Comparison of ENCODE assay signal across 12 cellular contexts in the genomic region with DNA sequence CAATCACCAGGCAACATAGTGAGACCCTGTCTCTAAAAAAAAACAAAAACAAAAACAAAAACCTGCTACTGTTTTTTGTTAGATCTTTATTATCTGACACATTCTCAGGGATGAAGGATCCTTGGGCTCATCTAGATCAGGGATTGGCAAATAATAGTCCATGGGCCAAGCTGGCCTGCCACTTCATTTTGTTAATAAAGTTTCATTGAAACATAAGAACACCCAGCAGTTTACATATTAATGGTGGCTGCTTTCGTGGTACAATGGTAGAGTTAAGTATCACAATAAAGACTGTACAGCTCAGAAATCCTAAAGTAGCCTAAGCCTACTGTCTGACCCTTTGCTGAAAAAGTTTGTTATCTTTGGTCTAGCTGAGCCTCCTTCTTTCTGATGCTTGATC. TPM values are rescaled to one million over a fixed set of nuclear protein-coding genes. Genes with fewer than 3 reads are reported as not detected.
DNase-seq lines count a peak whose midpoint lies in the region; ATAC-seq and TF ChIP-seq lines count a peak whose summit lies in the region.
"Had no signal": no experiment of that assay in that cellular context is flagged by ENCODE, and none has a peak within 500 bp of the region (broad histone marks: within the 10 kb centered on the region; RNA-seq: fewer than 3 reads in every experiment).

No MANE protein-coding gene starts in this region.

- CTCF ChIA-PET in AG04450 (lab: Charles Lee), result interaction anchor here (1.0 to 3.8 kb wide), 3 partner anchors 9 to 121 kb away, joined by 3 to 21 read pairs (median 4); no protein-coding TSS in a partner anchor

- intact Hi-C loops in ovary (cut with DNase I), result no loop called here
- intact Hi-C loops in spleen (cut with DNase I; ENCODE audit: low total_unique reads), result no loop called here

- DNase-seq in AG04450 (ENCODE audit: low read depth, low spot score), result no peak
- no peak for DNase-seq in epithelial cell of proximal tubule (ENCODE audit: low read depth)
- no peak for DNase-seq in ovary
- no peak for DNase-seq in NCI-H510A treated with DMSO at 0.1 percent for 48 hours (lab: John Stamatoyannopoulos, UW)
- DNase-seq in NCI-H1436 treated with DMSO at 0.1 percent for 48 hours (lab: John Stamatoyannopoulos, UW), result no peak
- no peak for DNase-seq in inferior parietal cortex (ENCODE audit: extremely low spot score)
- DNase-seq in spleen, result no peak
- DNase-seq: activated B cell treated with CpG ODN at 0.5 μM for 24 hours, GDM1, Right ventricle myocardium superior had no signal

- TF ChIP-seq POLR2A in ovary (IDR thresholded peaks at IDR 0.05), result no peak
- no peak for TF ChIP-seq POLR2A in spleen (IDR thresholded peaks at IDR 0.05)

- no peaks in the 10 kb centered on the region for H3K27me3 ChIP-seq in AG04450 (ENCODE audit: control insufficient read depth, insufficient read depth, low read length)
- no peaks in the 10 kb centered on the region for H3K27me3 ChIP-seq in ovary
- H3K27me3 ChIP-seq in spleen (replicated peaks in 1 of 7), result no peaks in the 10 kb centered on the region

- 78 to 84% (median 79%) methylated on average over 1 of the region's 1 CpG for WGBS in ovary, 3 donors
- 91 to 100% (median 96%) methylated on average over 1 of the region's 1 CpG for WGBS in spleen, 5 donors

- POLR2A ChIA-PET in AG04450 (lab: Yijun Ruan, JAX), result interaction anchor here (1.1 to 1.5 kb wide), 3 partner anchors 10 to 69 kb away, joined by 3 to 11 read pairs (median 6); no protein-coding TSS in a partner anchor

- TF ChIP-seq CTCF in AG04450 (IDR thresholded peaks at IDR 0.05; ENCODE audit: low read depth, low read length), result no peak
- no peak for TF ChIP-seq CTCF in epithelial cell of proximal tubule (conservative IDR thresholded peaks at IDR 0.05; ENCODE audit: low read depth, low read length)
- TF ChIP-seq CTCF in ovary (IDR thresholded peaks at IDR 0.05), result no peak
- no peak for TF ChIP-seq CTCF in spleen (IDR thresholded peaks at IDR 0.05 in 8 of 11, conservative IDR thresholded peaks at IDR 0.05 in 3 of 11)

- ATAC-seq in SK-N-SH treated with all-trans-retinoic acid at 6 μM for 48 hours, result peak; percentile 5; the same call in 2 of the 3 replicates

- H3K4me1 ChIP-seq in ovary (ENCODE audit: insufficient read depth), result peaks cover 5% of the 10 kb centered on the region
- H3K4me1 ChIP-seq in spleen, result no peaks in the 10 kb centered on the region

- H3K36me3 ChIP-seq in ovary (no peaks in the 10 kb centered on the region), spleen (peaks cover 0 to 90% (median 18%) of the 10 kb centered on the region in 6 donors)

- H3K9me3 ChIP-seq in AG04450 (ENCODE audit: control insufficient read depth, insufficient read depth, low read length) (no peaks in the 10 kb centered on the region), ovary (no peaks in the 10 kb centered on the region), spleen (no peaks in the 10 kb centered on the region)

- TF ChIP-seq EP300 in ovary (IDR thresholded peaks at IDR 0.05), result no peak

- peak overlapping the region; percentile 20 for H3K4me3 ChIP-seq in AG04450 (ENCODE audit: low read depth, low read length)
- peak overlapping the region; percentile 25 for H3K4me3 ChIP-seq in epithelial cell of proximal tubule (ENCODE audit: low read depth, low read length)
- H3K4me3 ChIP-seq in ovary, result no peak overlapping the region
- no peak overlapping the region for H3K4me3 ChIP-seq in spleen

- H3K27ac ChIP-seq in AG04450 (ENCODE audit: low read depth, low read length) (peak overlapping the region; percentile 96), ovary (peak overlapping the region; percentile 3 to 71), spleen (no peak overlapping the region)

TF ChIP-seq in SK-N-SH treated with all-trans-retinoic acid at 6 μM for 48 hours, 23 proteins besides CTCF, POLR2A, EP300 and RAD21:
- TF ChIP-seq ZC3H10 (CRISPR knock-in tag; IDR thresholded peaks at IDR 0.05), result no peak
- no peak for TF ChIP-seq ZNF70 (CRISPR knock-in tag; IDR thresholded peaks at IDR 0.05)
- no peak for TF ChIP-seq TCF4 (CRISPR knock-in tag; IDR thresholded peaks at IDR 0.05; ENCODE audit: borderline replicate concordance)
- no peak for TF ChIP-seq ESRRG (CRISPR knock-in tag; IDR thresholded peaks at IDR 0.05)
- no peak for TF ChIP-seq BACH2 (CRISPR knock-in tag; IDR thresholded peaks at IDR 0.05; ENCODE audit: borderline replicate concordance)
TF ChIP-seq in SK-N-SH treated with all-trans-retinoic acid at 6 μM for 48 hours: peak in this region for 0.

RNA-seq across cellular contexts. Expression of a gene that starts 32.9 kb away (rescaled TPM):
- polyA plus RNA-seq in AG04450 (2011; rRNA removed) (0.12 TPM in 1 of 2 replicates, not detected in the other), ovary (under 1 TPM; 0.47 to 0.64 TPM), spleen (1 to 10 TPM in 2 of 3 donors, under 1 TPM in 1; 0.99 to 4.1 (median 1.3) TPM)
- 0.09 and 0.70 TPM in 2 replicates for polyA minus RNA-seq in AG04450 (2011; rRNA and poly(A)+ RNA removed)
- total RNA-seq in epithelial cell of proximal tubule (0.58 and 0.72 TPM in 2 replicates), ovary (1 to 10 TPM in 2 of 7 donors, under 1 TPM in 4, not detected in 1; 0.12 to 1.5 (median 0.39) TPM), spleen (1 to 10 TPM in 5 of 7 donors, under 1 TPM in 2; 0.47 to 5.3 (median 1.7) TPM)
- polyA plus RNA-seq: IgD-negative memory B cell had no signal

Comparison
In these comparisons a context has a peak if more than half of its experiments do, and no peak if none do; other contexts are left out.
1. H3K27ac ChIP-seq: peak in AG04450 (single experiment) and ovary (2 of 2); none in spleen (0 of 8).
2. H3K4me3 ChIP-seq: peak in AG04450 (single experiment) and epithelial cell of proximal tubule (single experiment); none in ovary (single experiment) and spleen (0 of 8).